Comparison of ENCODE assay signal across 8 cellular contexts in genomic region chr9:127505396-127506116, GRCh38. TPM values are rescaled to one million over a fixed set of nuclear protein-coding genes. Genes with fewer than 3 reads are reported as not detected.
DNase-seq lines count a peak whose midpoint lies in the region; ATAC-seq and TF ChIP-seq lines count a peak whose summit lies in the region.

No MANE protein-coding gene starts in this region.

- DNase-seq in GM03348 (ENCODE audit: low spot score) = peak; percentile 67
- DNase-seq in activated T-cell treated with anti-CD3 and anti-CD28 coated beads, Interleukin-2, amount 50 U/mL, for 72 hours = peak; percentile 36 to 48
- DNase-seq in left ventricle myocardium superior = no peak
- peak; percentile 52 for DNase-seq in stimulated activated CD8-positive, alpha-beta memory T cell treated with anti-CD3 and anti-CD28 coated beads, Interleukin-4, amount 100 ng/mL, for 48 hours
- no peak for DNase-seq in NCI-H187 (lab: John Stamatoyannopoulos, UW)

- no peak overlapping the region for H3K27ac Mint-ChIP-seq in activated T-cell treated with anti-CD3 and anti-CD28 coated beads, Interleukin-2, amount 50 U/mL, for 72 hours
- H3K27ac Mint-ChIP-seq in activated T-helper 17 cell treated with anti-CD3 and anti-CD28 coated beads, Interleukin-2, amount 50 U/mL, for 72 hours = no peak overlapping the region

- peak; percentile 45 for TF ChIP-seq CTCF in LNCAP (IDR thresholded peaks at IDR 0.05)

- no peaks in the 10 kb centered on the region for H3K9me3 Mint-ChIP-seq in activated T-cell treated with anti-CD3 and anti-CD28 coated beads, Interleukin-2, amount 50 U/mL, for 72 hours
- H3K9me3 Mint-ChIP-seq in activated T-helper 17 cell treated with anti-CD3 and anti-CD28 coated beads, Interleukin-2, amount 50 U/mL, for 72 hours = no peaks in the 10 kb centered on the region

- intact Hi-C loops in left ventricle myocardium superior (cut with micrococcal nuclease) = no loop called here

- no peaks in the 10 kb centered on the region for H3K36me3 Mint-ChIP-seq in activated T-cell treated with anti-CD3 and anti-CD28 coated beads, Interleukin-2, amount 50 U/mL, for 72 hours (ENCODE audit: insufficient read depth in 2 of 2)
- peaks cover 4% of the 10 kb centered on the region for H3K36me3 Mint-ChIP-seq in activated T-helper 17 cell treated with anti-CD3 and anti-CD28 coated beads, Interleukin-2, amount 50 U/mL, for 72 hours (ENCODE audit: low read depth)

- no peaks in the 10 kb centered on the region for H3K27me3 Mint-ChIP-seq in activated T-cell treated with anti-CD3 and anti-CD28 coated beads, Interleukin-2, amount 50 U/mL, for 72 hours (ENCODE audit: low read depth)
- no peaks in the 10 kb centered on the region for H3K27me3 Mint-ChIP-seq in activated T-helper 17 cell treated with anti-CD3 and anti-CD28 coated beads, Interleukin-2, amount 50 U/mL, for 72 hours

- H3K4me1 Mint-ChIP-seq in activated T-cell treated with anti-CD3 and anti-CD28 coated beads, Interleukin-2, amount 50 U/mL, for 72 hours (ENCODE audit: low read depth) = no peaks in the 10 kb centered on the region
- H3K4me1 Mint-ChIP-seq in activated T-helper 17 cell treated with anti-CD3 and anti-CD28 coated beads, Interleukin-2, amount 50 U/mL, for 72 hours = no peaks in the 10 kb centered on the region

- H3K4me3 Mint-ChIP-seq in activated T-cell treated with anti-CD3 and anti-CD28 coated beads, Interleukin-2, amount 50 U/mL, for 72 hours = no peak overlapping the region
- H3K4me3 Mint-ChIP-seq in activated T-helper 17 cell treated with anti-CD3 and anti-CD28 coated beads, Interleukin-2, amount 50 U/mL, for 72 hours = no peak overlapping the region

- ATAC-seq in activated T-cell treated with anti-CD3 and anti-CD28 coated beads, Interleukin-2, amount 50 U/mL, for 72 hours (replicated peaks in 1 of 2) = peak in 1 of 2 donors; percentile 31
- ATAC-seq in left ventricle myocardium superior (peak; percentile 24), GM19455 (IDR thresholded peaks at IDR 0.05; ENCODE audit: unreplicated experiment) (no peak)
- ATAC-seq in activated T-helper 17 cell treated with anti-CD3 and anti-CD28 coated beads, Interleukin-2, amount 50 U/mL, for 72 hours (replicated peaks) = no peak

RNA-seq across cellular contexts. Expression of gene LRSAM1, which starts 54.2 kb away (rescaled TPM):
- 10 to 100 TPM; 30.5 to 33.8 TPM for total RNA-seq in activated T-cell treated with anti-CD3 and anti-CD28 coated beads, Interleukin-2, amount 50 U/mL, for 72 hours
- 52.0 TPM for total RNA-seq in left ventricle myocardium superior
- 10 to 100 TPM; 22.0 to 33.5 TPM for total RNA-seq in activated T-helper 17 cell treated with anti-CD3 and anti-CD28 coated beads, Interleukin-2, amount 50 U/mL, for 72 hours

RNA-seq across cellular contexts. Expression of gene RPL12, which starts 54.4 kb away (rescaled TPM):
- total RNA-seq in activated T-cell treated with anti-CD3 and anti-CD28 coated beads, Interleukin-2, amount 50 U/mL, for 72 hours = 1,000 to 10,000 TPM; 2,503 to 2,755 TPM
- total RNA-seq in left ventricle myocardium superior = 637 TPM
- 1,000 to 10,000 TPM; 1,178 to 1,829 TPM for total RNA-seq in activated T-helper 17 cell treated with anti-CD3 and anti-CD28 coated beads, Interleukin-2, amount 50 U/mL, for 72 hours

Comparison
In these comparisons a context has a peak if more than half of its experiments do, and no peak if none do; other contexts are left out.
1. DNase-seq: peak in GM03348 (single experiment), activated T-cell treated with anti-CD3 and anti-CD28 coated beads, Interleukin-2, amount 50 U/mL, for 72 hours (2 of 2) and stimulated activated CD8-positive, alpha-beta memory T cell treated with anti-CD3 and anti-CD28 coated beads, Interleukin-4, amount 100 ng/mL, for 48 hours (single experiment); none in left ventricle myocardium superior (single experiment) and NCI-H187 (0 of 2).